Comparison of ENCODE assay signal across 12 cellular contexts in genomic region chr3:48492461-48493202, GRCh38. TPM values are rescaled to one million over a fixed set of nuclear protein-coding genes. Genes with fewer than 3 reads are reported as not detected.
DNase-seq lines count a peak whose midpoint lies in the region; ATAC-seq and TF ChIP-seq lines count a peak whose summit lies in the region.
"Had no signal": no experiment of that assay in that cellular context is flagged by ENCODE, and none has a peak within 500 bp of the region (broad histone marks: within the 10 kb centered on the region; RNA-seq: fewer than 3 reads in every experiment).

No MANE protein-coding gene starts in this region.

- H3K27ac ChIP-seq in transverse colon, result peak overlapping the region; percentile 31 to 46 (median 36)
- H3K27ac ChIP-seq: brain microvascular endothelial cell, testis had no signal

- H3K36me3 ChIP-seq in transverse colon, result no peaks in the 10 kb centered on the region
- H3K36me3 ChIP-seq: brain microvascular endothelial cell had no signal

- no peak for TF ChIP-seq EP300 in transverse colon (IDR thresholded peaks at IDR 0.05; ENCODE audit: low read depth)

- no peaks in the 10 kb centered on the region for H3K27me3 ChIP-seq in transverse colon
- H3K27me3 ChIP-seq: brain microvascular endothelial cell, testis had no signal

- no peak for ATAC-seq in GM19463 (IDR thresholded peaks at IDR 0.05; ENCODE audit: unreplicated experiment)

- intact Hi-C loops in transverse colon (cut with DNase I; ENCODE audit: low total_unique reads), result no loop called here
- intact Hi-C loops in lower leg skin (cut with DNase I; ENCODE audit: low total_unique reads), result no loop called here

- H3K4me3 ChIP-seq in fibroblast of villous mesenchyme (ENCODE audit: low read depth, low read length), result no peak overlapping the region
- H3K4me3 ChIP-seq in transverse colon, result no peak overlapping the region
- H3K4me3 ChIP-seq in lower leg skin (ENCODE audit: low read depth, poor library complexity, severe bottlenecking), result no peak overlapping the region

- TF ChIP-seq POLR2A in transverse colon (IDR thresholded peaks at IDR 0.05), result no peak
- TF ChIP-seq POLR2A in lower leg skin (IDR thresholded peaks at IDR 0.05), result no peak

- no peaks in the 10 kb centered on the region for H3K9me3 ChIP-seq in transverse colon
- H3K9me3 ChIP-seq: testis had no signal

- DNase-seq in Kasumi-1 (lab: John Stamatoyannopoulos, UW) (peak; percentile 7 to 15), SKM-1 (lab: John Stamatoyannopoulos, UW; ENCODE audit: unreplicated experiment) (peak; percentile 55), fibroblast of villous mesenchyme (ENCODE audit: low read depth) (peak; percentile 91), transverse colon (no peak), NCI-H226 (no peak), lower leg skin (ENCODE audit: low spot score in 2 of 2) (no peak)
- DNase-seq: brain microvascular endothelial cell; DMS79; NCI-H446 treated with DMSO at 0.1 percent for 48 hours; stimulated activated CD4-positive, alpha-beta T cell treated with anti-CD3 and anti-CD28 coated beads, Interleukin-4, amount 100 ng/mL, for 24 hours; testis had no signal

- peaks cover 0 to 4% (median 1%) of the 10 kb centered on the region in 4 donors for H3K4me1 ChIP-seq in transverse colon
- H3K4me1 ChIP-seq: testis had no signal

- WGBS in transverse colon (ENCODE audit: low coverage in 1 of 2), 2 donors, result 63 to 75% methylated on average over 3 to 7 of the region's 7 CpGs
- 46 to 54% methylated on average over 7 of the region's 7 CpGs for WGBS in lower leg skin, 2 donors

- TF ChIP-seq CTCF in fibroblast of villous mesenchyme (IDR thresholded peaks at IDR 0.05; ENCODE audit: insufficient read depth, low read depth, low read length) (no peak), transverse colon (IDR thresholded peaks at IDR 0.05) (no peak), lower leg skin (IDR thresholded peaks at IDR 0.05) (no peak)

- in situ Hi-C loops in transverse colon (cut with MboI; ENCODE audit: low pct_ligation_motif_present in 1 of 4, low pct_unique_long_range_greater_than_20kb in 1 of 4, low sequenced_read_pairs in 3 of 4), result no loop called here

RNA-seq across cellular contexts. Expression of gene SHISA5, which starts 11.3 kb away (rescaled TPM):
- total RNA-seq in fibroblast of villous mesenchyme (113 and 121 TPM in 2 replicates), transverse colon (10 to 100 TPM; 72.9 to 89.4 (median 80.8) TPM), lower leg skin (10 to 100 TPM; 64.3 to 93.6 (median 71.0) TPM)

RNA-seq across cellular contexts. Expression of gene ATRIP, which starts 46.1 kb away (rescaled TPM):
- 5.5 and 7.8 TPM in 2 replicates for total RNA-seq in fibroblast of villous mesenchyme
- total RNA-seq in transverse colon, result 1 to 10 TPM; 1.8 to 4.4 (median 2.9) TPM
- 10 to 100 TPM in 2 of 4 donors, 1 to 10 TPM in 2; 5.6 to 14.1 (median 9.3) TPM for total RNA-seq in lower leg skin

RNA-seq across cellular contexts. Expression of gene TMA7, which starts 52.6 kb away (rescaled TPM):
- total RNA-seq in fibroblast of villous mesenchyme (186 and 216 TPM in 2 replicates), transverse colon (100 to 1,000 TPM; 115 to 279 (median 192) TPM), lower leg skin (100 to 1,000 TPM; 173 to 271 (median 250) TPM)

RNA-seq across cellular contexts. Expression of gene CCDC51, which starts 52.7 kb away (rescaled TPM):
- total RNA-seq in fibroblast of villous mesenchyme, result 15.5 and 21.2 TPM in 2 replicates
- 10 to 100 TPM in 2 of 4 donors, 1 to 10 TPM in 2; 2.8 to 14.1 (median 8.2) TPM for total RNA-seq in transverse colon
- total RNA-seq in lower leg skin, result 10 to 100 TPM in 3 of 4 donors, 1 to 10 TPM in 1; 6.7 to 17.1 (median 11.6) TPM

Comparison
In these comparisons a context has a peak if more than half of its experiments do, and no peak if none do; other contexts are left out.
1. DNase-seq: peak in Kasumi-1 (2 of 2), SKM-1 (single experiment) and fibroblast of villous mesenchyme (single experiment); none in transverse colon (single experiment), NCI-H226 (single experiment) and lower leg skin (0 of 2).